Comparison of ENCODE assay signal across 16 cellular contexts in the genomic region with DNA sequence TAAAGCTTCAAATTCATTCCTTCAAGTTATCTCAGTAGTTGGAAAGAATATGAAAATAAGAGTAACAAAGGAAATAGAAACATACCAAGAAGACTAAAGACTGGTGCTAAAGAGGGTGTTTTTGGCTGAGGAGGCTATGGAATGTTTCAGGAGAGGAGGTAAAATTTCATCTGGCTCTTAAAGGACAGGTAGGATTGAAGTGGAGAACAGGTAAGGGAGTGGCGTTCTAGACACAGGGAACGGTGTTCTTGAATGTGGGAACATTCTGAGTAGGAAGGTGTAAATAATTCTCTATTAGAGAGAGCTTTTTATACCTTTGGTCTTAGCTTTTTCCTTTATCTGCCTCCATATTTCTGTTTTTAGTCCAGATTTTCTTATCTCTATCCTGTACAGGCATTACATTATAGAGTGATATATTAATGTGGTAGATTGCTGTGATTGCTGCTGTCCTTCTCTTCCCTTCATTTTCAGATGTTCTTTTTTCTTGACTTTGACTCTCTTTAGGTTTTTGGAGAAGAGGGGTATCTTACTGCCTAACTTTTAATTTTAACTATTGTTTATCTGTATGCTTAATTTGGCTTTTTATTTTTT. TPM values are rescaled to one million over a fixed set of nuclear protein-coding genes. Genes with fewer than 3 reads are reported as not detected.
DNase-seq lines count a peak whose midpoint lies in the region; ATAC-seq, FAIRE-seq and TF ChIP-seq lines count a peak whose summit lies in the region.
"Had no signal": no experiment of that assay in that cellular context is flagged by ENCODE, and none has a peak within 500 bp of the region (broad histone marks: within the 10 kb centered on the region; RNA-seq: fewer than 3 reads in every experiment).

No MANE protein-coding gene starts in this region.

- no peak overlapping the region for H2BK120ac ChIP-seq in IMR-90 (ENCODE audit: low read depth, low read length)

- BruUV-seq in IMR-90 (replicated peaks; lab: Mats Ljungman, UMichigan) = no TSS peak

- no CpG with 5 or more reads among the region's 2 CpGs for WGBS in IMR-90 (ENCODE audit: extremely low coverage in 2 of 2, insufficient read length in 1 of 2), 2 experiments
- 50 to 75% (median 56%) methylated on average over 2 of the region's 2 CpGs for WGBS in psoas muscle, 3 donors

- no peak overlapping the region for H3K9ac ChIP-seq in IMR-90 (ENCODE audit: low read depth, low read length)

- POLR2A ChIA-PET in IMR-90 (lab: Charles Lee; ENCODE audit: unreplicated experiment) = interaction anchor here (0.8 kb wide), 1 partner anchor 94 kb away, joined by 3 read pairs; no protein-coding TSS in a partner anchor

- H2BK5ac ChIP-seq in IMR-90 (ENCODE audit: low read depth, low read length, poor library complexity, severe bottlenecking) = no peak overlapping the region

- CTCF ChIA-PET in IMR-90 (lab: Yijun Ruan, JAX) = interaction anchor here (0.5 to 1.0 kb wide), 2 partner anchors 13 to 84 kb away, joined by 3 to 4 read pairs; no protein-coding TSS in a partner anchor

- no peak overlapping the region for H3K27ac ChIP-seq in IMR-90 (ENCODE audit: insufficient read depth, low read length)
- peak overlapping the region; percentile 54 for H3K27ac ChIP-seq in cingulate gyrus (ENCODE audit: low read depth, low read length)
- peak overlapping the region; percentile 62 for H3K27ac ChIP-seq in psoas muscle
- H3K27ac ChIP-seq: PC-9 had no signal

- peaks cover 65% of the 10 kb centered on the region for H4K20me1 ChIP-seq in IMR-90 (ENCODE audit: insufficient read depth, low read length)

- in situ Hi-C loops in IMR-90 (cut with MboI; ENCODE audit: low sequenced_read_pairs) = loop anchor here (10.0 kb wide), 1 partner anchor 525 kb away; no protein-coding TSS in a partner anchor

- H4K8ac ChIP-seq in IMR-90 (ENCODE audit: low read depth in 2 of 2, low read length in 2 of 2) = no peak overlapping the region

- H3K36me3 ChIP-seq in IMR-90 (ENCODE audit: control insufficient read depth, insufficient read depth, low read length) = no peaks in the 10 kb centered on the region
- no peaks in the 10 kb centered on the region for H3K36me3 ChIP-seq in psoas muscle (ENCODE audit: insufficient read depth in 1 of 2, low read depth in 1 of 2)

- no peak overlapping the region for H3K14ac ChIP-seq in IMR-90 (replicated peaks; ENCODE audit: low read depth, low read length)

- TF ChIP-seq CTCF in IMR-90 (conservative IDR thresholded peaks at IDR 0.05; ENCODE audit: low read depth, low read length) (no peak), psoas muscle (IDR thresholded peaks at IDR 0.05) (no peak)

- H2AFZ ChIP-seq in IMR-90 (replicated peaks; ENCODE audit: low read length, poor library complexity) = no peak overlapping the region
- H2AFZ ChIP-seq: PC-9 had no signal

- no peaks in the 10 kb centered on the region for H3K9me3 ChIP-seq in IMR-90 (ENCODE audit: control insufficient read depth, insufficient read depth, low read length)
- no peaks in the 10 kb centered on the region for H3K9me3 ChIP-seq in psoas muscle

- DNase-seq in GM18507 (ENCODE audit: extremely low spot score, insufficient read length, low read depth) = no peak
- no peak for DNase-seq in IMR-90
- no peak for DNase-seq in psoas muscle
- DNase-seq in activated effector memory CD4-positive, alpha-beta T cell treated with anti-CD3 and anti-CD28 coated beads, Interleukin-2, amount 50 U/mL, for 16 hours = no peak
- DNase-seq in GDM1 (lab: John Stamatoyannopoulos, UW) = no peak
- no peak for DNase-seq in ureter (ENCODE audit: low spot score)
- no peak for DNase-seq in stimulated activated CD4-positive, alpha-beta T cell treated with anti-CD3 and anti-CD28 coated beads, Interleukin-1b, Interleukin-23, amount 100 ng/mL, for 48 hours
- DNase-seq: CD4-positive, alpha-beta T cell; DMS79; Karpas-422; NCI-H187 treated with DMSO at 0.1 percent for 48 hours; NCI-H446; NCI-H748 treated with DMSO at 0.1 percent for 48 hours; PC-9 had no signal

- H3K56ac ChIP-seq in IMR-90 (ENCODE audit: extremely low read depth, insufficient read depth, low read length) = no peak overlapping the region

- H2AK5ac ChIP-seq in IMR-90 (ENCODE audit: low read depth, low read length) = no peak overlapping the region

- no peak overlapping the region for H3K18ac ChIP-seq in IMR-90 (ENCODE audit: low read depth, low read length)

- no peak overlapping the region for H3K4me2 ChIP-seq in IMR-90 (ENCODE audit: low read depth, low read length)
- H3K4me2 ChIP-seq: PC-9 had no signal

- H3K4me1 ChIP-seq in IMR-90 (ENCODE audit: control insufficient read depth, insufficient read depth, low read length) = peaks cover 12% of the 10 kb centered on the region
- H3K4me1 ChIP-seq in psoas muscle = peaks cover 90% of the 10 kb centered on the region

- dilution Hi-C loops in IMR-90 (cut with HindIII; ENCODE audit: low sequenced_read_pairs, unreplicated experiment) = no loop called here

- H4K91ac ChIP-seq in IMR-90 (ENCODE audit: insufficient read depth, low read depth, low read length) = no peak overlapping the region

- ATAC-seq in IMR-90 (ENCODE audit: low read depth) (no peak), psoas muscle (no peak)

- no peak for TF ChIP-seq RAD21 in IMR-90 (IDR thresholded peaks at IDR 0.05; ENCODE audit: low read length)

- peak overlapping the region; percentile 31; the same call in 1 of the 2 replicates for H4K5ac ChIP-seq in IMR-90 (ENCODE audit: low read depth, low read length)

- H3K27me3 ChIP-seq in IMR-90 (ENCODE audit: control insufficient read depth, insufficient read depth, low read length) (no peaks in the 10 kb centered on the region), psoas muscle (ENCODE audit: insufficient read depth in 3 of 3, low read length in 2 of 3) (no peaks in the 10 kb centered on the region)

- intact Hi-C loops in IMR-90 (cut with micrococcal nuclease) = loop anchor here (2.0 to 5.0 kb wide), 2 partner anchors 527 to 1617 kb away; no protein-coding TSS in a partner anchor
- intact Hi-C loops in psoas muscle (cut with DNase I) = loop anchor here (5.0 to 10.0 kb wide), 5 partner anchors 137 to 1497 kb away; no protein-coding TSS in a partner anchor

- H2BK15ac ChIP-seq in IMR-90 (ENCODE audit: low read depth, low read length) = no peak overlapping the region

- H3K9me1 ChIP-seq in IMR-90 (ENCODE audit: insufficient read depth, low read length) = peaks cover 2% of the 10 kb centered on the region; the same call in 1 of the 2 replicates

- no peak overlapping the region for H3K4ac ChIP-seq in IMR-90 (ENCODE audit: low read depth, low read length)

- H3K79me1 ChIP-seq in IMR-90 (ENCODE audit: low read depth in 1 of 2, low read length in 2 of 2) = peaks cover 3 to 18% of the 10 kb centered on the region in 2 experiments; a peak in 3 of 4 replicates

- no peak overlapping the region for H3K4me3 ChIP-seq in IMR-90 (ENCODE audit: insufficient read depth, low read depth, low read length)
- no peak overlapping the region for H3K4me3 ChIP-seq in psoas muscle
- H3K4me3 ChIP-seq: PC-9 had no signal

- H3K23ac ChIP-seq in IMR-90 (ENCODE audit: low read depth, low read length) = no peak overlapping the region

- FAIRE-seq in GM18507 (lab: Jason Lieb, UNC) = peak; percentile 38
- FAIRE-seq: G401.6 had no signal

- no peak overlapping the region for H2AK9ac ChIP-seq in IMR-90 (replicated peaks; ENCODE audit: low read depth, low read length, poor library complexity)

- H2BK20ac ChIP-seq in IMR-90 (ENCODE audit: low read depth, low read length) = no peak overlapping the region

- no peak for TF ChIP-seq POLR2A in IMR-90 (IDR thresholded peaks at IDR 0.05; ENCODE audit: low read depth, low read length)

TF ChIP-seq in IMR-90, 13 proteins besides CTCF, POLR2A, EP300 and RAD21:
- TF ChIP-seq CEBPB (IDR thresholded peaks at IDR 0.05; ENCODE audit: low read depth, low read length) (no peak), MAFK (IDR thresholded peaks at IDR 0.05; ENCODE audit: low read depth, low read length) (no peak), RCOR1 (IDR thresholded peaks at IDR 0.05; ENCODE audit: insufficient replicate concordance, low read length) (no peak), SMC3 (IDR thresholded peaks at IDR 0.05; ENCODE audit: low read depth, low read length) (no peak), CHD1 (IDR thresholded peaks at IDR 0.05; ENCODE audit: low read depth, low read length) (no peak), ELK1 (IDR thresholded peaks at IDR 0.05; ENCODE audit: borderline replicate concordance, low read depth, low read length) (no peak), RFX5 (IDR thresholded peaks at IDR 0.05; ENCODE audit: low read depth, low read length) (no peak), BHLHE40 (IDR thresholded peaks at IDR 0.05; ENCODE audit: low read depth, low read length) (no peak), FOS (IDR thresholded peaks at IDR 0.05; ENCODE audit: low read depth, low read length) (no peak), MAZ (IDR thresholded peaks at IDR 0.05; ENCODE audit: borderline replicate concordance, low read depth, low read length) (no peak), MXI1 (IDR thresholded peaks at IDR 0.05; ENCODE audit: borderline replicate concordance, low read depth, low read length) (no peak), USF2 (IDR thresholded peaks at IDR 0.05; ENCODE audit: low read depth, low read length) (no peak), NFE2L2 (IDR thresholded peaks at IDR 0.05; ENCODE audit: low read depth, low read length) (no peak)

RNA-seq across cellular contexts. Expression of gene QKI, which starts 15.4 kb away (rescaled TPM):
- total RNA-seq in IMR-90 (2012; rRNA removed) (171 and 232 TPM in 2 replicates), psoas muscle (100 to 1,000 TPM; 275 to 421 (median 308) TPM), ureter (96.7 TPM)
- polyA plus RNA-seq in IMR-90 (2012; rRNA removed) (106 and 112 TPM in 2 replicates), psoas muscle (100 to 1,000 TPM in 1 of 3 donors, 10 to 100 TPM in 2; 62.0 to 266 (median 82.1) TPM)
- polyA plus RNA-seq in IMR-90 (2012; cell fraction: cytosol; rRNA removed) = 54.2 and 59.7 TPM in 2 replicates
- polyA plus RNA-seq in IMR-90 (2012; cell fraction: nucleus; rRNA removed; ENCODE audit: low replicate concordance) = 57.1 and 121 TPM in 2 replicates
